1 cellular context compared by ENCODE assay signal in the genomic region with DNA sequence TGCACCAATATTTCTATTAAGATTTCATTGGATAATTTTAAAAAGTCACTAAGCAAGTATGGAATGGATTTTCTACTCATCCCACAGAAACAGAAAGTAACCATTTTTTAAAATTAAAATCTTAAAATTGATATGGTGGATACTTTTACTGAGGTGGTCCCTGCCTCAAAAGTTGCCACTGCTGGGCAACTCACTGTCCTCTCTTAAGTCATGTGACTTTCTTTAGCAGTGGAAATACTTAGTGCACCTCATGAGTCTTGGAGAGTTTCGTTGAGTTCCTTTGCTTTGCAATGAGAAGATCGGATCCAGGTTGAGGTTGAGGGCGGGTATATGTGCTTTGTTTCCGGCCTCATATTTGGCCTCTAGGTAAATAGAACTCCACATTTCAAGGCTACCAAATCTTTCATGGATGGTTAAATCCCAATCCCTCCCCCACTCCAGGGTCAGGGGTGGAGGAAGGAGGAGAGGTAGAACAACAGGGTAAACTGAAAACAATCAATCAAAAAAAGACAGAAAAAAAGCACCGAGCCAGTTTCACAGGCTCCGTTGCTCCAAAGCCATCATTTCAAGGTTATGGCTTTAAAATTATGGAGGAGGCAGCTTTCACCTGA.
TF ChIP-seq lines count a peak whose summit lies in the region.

No MANE protein-coding gene starts in this region.

TF ChIP-seq in HepG2, 621 proteins besides CTCF, POLR2A, EP300 and RAD21 (continued from another document and continues in another):
- TF ChIP-seq, protein P1, sequence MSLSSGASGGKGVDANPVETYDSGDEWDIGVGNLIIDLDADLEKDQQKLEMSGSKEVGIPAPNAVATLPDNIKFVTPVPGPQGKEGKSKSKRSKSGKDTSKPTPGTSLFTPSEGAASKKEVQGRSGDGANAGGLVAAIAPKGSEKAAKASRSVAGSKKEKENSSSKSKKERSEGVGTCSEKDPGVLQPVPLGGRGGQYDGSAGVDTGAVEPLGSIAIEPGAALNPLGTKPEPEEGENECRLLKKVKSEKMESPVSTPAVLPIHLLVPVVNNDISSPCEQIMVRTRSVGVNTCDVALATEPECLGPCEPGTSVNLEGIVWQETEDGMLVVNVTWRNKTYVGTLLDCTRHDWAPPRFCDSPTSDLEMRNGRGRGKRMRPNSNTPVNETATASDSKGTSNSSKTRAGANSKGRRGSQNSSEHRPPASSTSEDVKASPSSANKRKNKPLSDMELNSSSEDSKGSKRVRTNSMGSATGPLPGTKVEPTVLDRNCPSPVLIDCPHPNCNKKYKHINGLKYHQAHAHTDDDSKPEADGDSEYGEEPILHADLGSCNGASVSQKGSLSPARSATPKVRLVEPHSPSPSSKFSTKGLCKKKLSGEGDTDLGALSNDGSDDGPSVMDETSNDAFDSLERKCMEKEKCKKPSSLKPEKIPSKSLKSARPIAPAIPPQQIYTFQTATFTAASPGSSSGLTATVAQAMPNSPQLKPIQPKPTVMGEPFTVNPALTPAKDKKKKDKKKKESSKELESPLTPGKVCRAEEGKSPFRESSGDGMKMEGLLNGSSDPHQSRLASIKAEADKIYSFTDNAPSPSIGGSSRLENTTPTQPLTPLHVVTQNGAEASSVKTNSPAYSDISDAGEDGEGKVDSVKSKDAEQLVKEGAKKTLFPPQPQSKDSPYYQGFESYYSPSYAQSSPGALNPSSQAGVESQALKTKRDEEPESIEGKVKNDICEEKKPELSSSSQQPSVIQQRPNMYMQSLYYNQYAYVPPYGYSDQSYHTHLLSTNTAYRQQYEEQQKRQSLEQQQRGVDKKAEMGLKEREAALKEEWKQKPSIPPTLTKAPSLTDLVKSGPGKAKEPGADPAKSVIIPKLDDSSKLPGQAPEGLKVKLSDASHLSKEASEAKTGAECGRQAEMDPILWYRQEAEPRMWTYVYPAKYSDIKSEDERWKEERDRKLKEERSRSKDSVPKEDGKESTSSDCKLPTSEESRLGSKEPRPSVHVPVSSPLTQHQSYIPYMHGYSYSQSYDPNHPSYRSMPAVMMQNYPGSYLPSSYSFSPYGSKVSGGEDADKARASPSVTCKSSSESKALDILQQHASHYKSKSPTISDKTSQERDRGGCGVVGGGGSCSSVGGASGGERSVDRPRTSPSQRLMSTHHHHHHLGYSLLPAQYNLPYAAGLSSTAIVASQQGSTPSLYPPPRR (CRISPR knock-in tag; IDR thresholded peaks at IDR 0.05; ENCODE audit: borderline replicate concordance) = peak; percentile 68; the same call in 1 of the 2 replicates
- TF ChIP-seq ZBTB7B (CRISPR knock-in tag; IDR thresholded peaks at IDR 0.05) = no peak
- TF ChIP-seq GATAD2A (CRISPR knock-in tag; IDR thresholded peaks at IDR 0.05) = peak; percentile 86
- TF ChIP-seq, protein P2, sequence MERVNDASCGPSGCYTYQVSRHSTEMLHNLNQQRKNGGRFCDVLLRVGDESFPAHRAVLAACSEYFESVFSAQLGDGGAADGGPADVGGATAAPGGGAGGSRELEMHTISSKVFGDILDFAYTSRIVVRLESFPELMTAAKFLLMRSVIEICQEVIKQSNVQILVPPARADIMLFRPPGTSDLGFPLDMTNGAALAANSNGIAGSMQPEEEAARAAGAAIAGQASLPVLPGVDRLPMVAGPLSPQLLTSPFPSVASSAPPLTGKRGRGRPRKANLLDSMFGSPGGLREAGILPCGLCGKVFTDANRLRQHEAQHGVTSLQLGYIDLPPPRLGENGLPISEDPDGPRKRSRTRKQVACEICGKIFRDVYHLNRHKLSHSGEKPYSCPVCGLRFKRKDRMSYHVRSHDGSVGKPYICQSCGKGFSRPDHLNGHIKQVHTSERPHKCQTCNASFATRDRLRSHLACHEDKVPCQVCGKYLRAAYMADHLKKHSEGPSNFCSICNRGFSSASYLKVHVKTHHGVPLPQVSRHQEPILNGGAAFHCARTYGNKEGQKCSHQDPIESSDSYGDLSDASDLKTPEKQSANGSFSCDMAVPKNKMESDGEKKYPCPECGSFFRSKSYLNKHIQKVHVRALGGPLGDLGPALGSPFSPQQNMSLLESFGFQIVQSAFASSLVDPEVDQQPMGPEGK (CRISPR knock-in tag; IDR thresholded peaks at IDR 0.05) = peak; percentile 51; the same call in 1 of the 2 replicates
- peak; percentile 47; the same call in 1 of the 2 replicates for TF ChIP-seq ZNF331 (CRISPR knock-in tag; IDR thresholded peaks at IDR 0.05)
- TF ChIP-seq KAT8 (CRISPR knock-in tag; IDR thresholded peaks at IDR 0.05) = peak; percentile 45; the same call in 1 of the 2 replicates
- peak; percentile 56 for TF ChIP-seq SAP130 (CRISPR knock-in tag; IDR thresholded peaks at IDR 0.05; ENCODE audit: low read depth)
- TF ChIP-seq ZNF225 (CRISPR knock-in tag; IDR thresholded peaks at IDR 0.05) = no peak
- TF ChIP-seq FOXK1 (CRISPR knock-in tag; IDR thresholded peaks at IDR 0.05; ENCODE audit: borderline replicate concordance, low read depth) = peak; percentile 61; the same call in 1 of the 2 replicates
- TF ChIP-seq YEATS4 (CRISPR knock-in tag; IDR thresholded peaks at IDR 0.05; ENCODE audit: borderline replicate concordance) = no peak
- TF ChIP-seq, protein P3, sequence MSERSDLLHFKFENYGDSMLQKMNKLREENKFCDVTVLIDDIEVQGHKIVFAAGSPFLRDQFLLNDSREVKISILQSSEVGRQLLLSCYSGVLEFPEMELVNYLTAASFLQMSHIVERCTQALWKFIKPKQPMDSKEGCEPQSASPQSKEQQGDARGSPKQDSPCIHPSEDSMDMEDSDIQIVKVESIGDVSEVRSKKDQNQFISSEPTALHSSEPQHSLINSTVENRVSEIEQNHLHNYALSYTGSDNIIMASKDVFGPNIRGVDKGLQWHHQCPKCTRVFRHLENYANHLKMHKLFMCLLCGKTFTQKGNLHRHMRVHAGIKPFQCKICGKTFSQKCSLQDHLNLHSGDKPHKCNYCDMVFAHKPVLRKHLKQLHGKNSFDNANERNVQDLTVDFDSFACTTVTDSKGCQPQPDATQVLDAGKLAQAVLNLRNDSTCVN (CRISPR knock-in tag; IDR thresholded peaks at IDR 0.05; ENCODE audit: borderline replicate concordance) = 0 out of 2 replicates have a peak, but pooled peaks have one; percentile 33
- TF ChIP-seq ZNF761 (CRISPR knock-in tag; conservative IDR thresholded peaks at IDR 0.05) = 0 out of 2 replicates have a peak, but pooled peaks have one; percentile 25
- no peak for TF ChIP-seq ZNF383 (CRISPR knock-in tag; IDR thresholded peaks at IDR 0.05; ENCODE audit: borderline replicate concordance)
- TF ChIP-seq FOXA3 (CRISPR knock-in tag; IDR thresholded peaks at IDR 0.05) = peak; percentile 83
- TF ChIP-seq, protein P4, sequence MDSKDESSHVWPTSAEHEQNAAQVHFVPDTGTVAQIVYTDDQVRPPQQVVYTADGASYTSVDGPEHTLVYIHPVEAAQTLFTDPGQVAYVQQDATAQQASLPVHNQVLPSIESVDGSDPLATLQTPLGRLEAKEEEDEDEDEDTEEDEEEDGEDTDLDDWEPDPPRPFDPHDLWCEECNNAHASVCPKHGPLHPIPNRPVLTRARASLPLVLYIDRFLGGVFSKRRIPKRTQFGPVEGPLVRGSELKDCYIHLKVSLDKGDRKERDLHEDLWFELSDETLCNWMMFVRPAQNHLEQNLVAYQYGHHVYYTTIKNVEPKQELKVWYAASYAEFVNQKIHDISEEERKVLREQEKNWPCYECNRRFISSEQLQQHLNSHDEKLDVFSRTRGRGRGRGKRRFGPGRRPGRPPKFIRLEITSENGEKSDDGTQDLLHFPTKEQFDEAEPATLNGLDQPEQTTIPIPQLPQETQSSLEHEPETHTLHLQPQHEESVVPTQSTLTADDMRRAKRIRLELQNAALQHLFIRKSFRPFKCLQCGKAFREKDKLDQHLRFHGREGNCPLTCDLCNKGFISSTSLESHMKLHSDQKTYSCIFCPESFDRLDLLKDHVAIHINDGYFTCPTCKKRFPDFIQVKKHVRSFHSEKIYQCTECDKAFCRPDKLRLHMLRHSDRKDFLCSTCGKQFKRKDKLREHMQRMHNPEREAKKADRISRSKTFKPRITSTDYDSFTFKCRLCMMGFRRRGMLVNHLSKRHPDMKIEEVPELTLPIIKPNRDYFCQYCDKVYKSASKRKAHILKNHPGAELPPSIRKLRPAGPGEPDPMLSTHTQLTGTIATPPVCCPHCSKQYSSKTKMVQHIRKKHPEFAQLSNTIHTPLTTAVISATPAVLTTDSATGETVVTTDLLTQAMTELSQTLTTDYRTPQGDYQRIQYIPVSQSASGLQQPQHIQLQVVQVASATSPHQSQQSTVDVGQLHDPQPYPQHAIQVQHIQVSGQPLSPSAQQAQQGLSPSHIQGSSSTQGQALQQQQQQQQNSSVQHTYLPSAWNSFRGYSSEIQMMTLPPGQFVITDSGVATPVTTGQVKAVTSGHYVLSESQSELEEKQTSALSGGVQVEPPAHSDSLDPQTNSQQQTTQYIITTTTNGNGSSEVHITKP (CRISPR knock-in tag; IDR thresholded peaks at IDR 0.05; ENCODE audit: low read depth) = peak; percentile 44
- TF ChIP-seq, protein P5, sequence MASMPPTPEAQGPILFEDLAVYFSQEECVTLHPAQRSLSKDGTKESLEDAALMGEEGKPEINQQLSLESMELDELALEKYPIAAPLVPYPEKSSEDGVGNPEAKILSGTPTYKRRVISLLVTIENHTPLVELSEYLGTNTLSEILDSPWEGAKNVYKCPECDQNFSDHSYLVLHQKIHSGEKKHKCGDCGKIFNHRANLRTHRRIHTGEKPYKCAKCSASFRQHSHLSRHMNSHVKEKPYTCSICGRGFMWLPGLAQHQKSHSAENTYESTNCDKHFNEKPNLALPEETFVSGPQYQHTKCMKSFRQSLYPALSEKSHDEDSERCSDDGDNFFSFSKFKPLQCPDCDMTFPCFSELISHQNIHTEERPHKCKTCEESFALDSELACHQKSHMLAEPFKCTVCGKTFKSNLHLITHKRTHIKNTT (CRISPR knock-in tag; IDR thresholded peaks at IDR 0.05) = no peak
- TF ChIP-seq PAWR (CRISPR knock-in tag; IDR thresholded peaks at IDR 0.05; ENCODE audit: borderline replicate concordance) = no peak
- TF ChIP-seq HDAC1 (CRISPR knock-in tag; IDR thresholded peaks at IDR 0.05) = peak; percentile 27; the same call in 1 of the 2 replicates
- TF ChIP-seq, protein P6, sequence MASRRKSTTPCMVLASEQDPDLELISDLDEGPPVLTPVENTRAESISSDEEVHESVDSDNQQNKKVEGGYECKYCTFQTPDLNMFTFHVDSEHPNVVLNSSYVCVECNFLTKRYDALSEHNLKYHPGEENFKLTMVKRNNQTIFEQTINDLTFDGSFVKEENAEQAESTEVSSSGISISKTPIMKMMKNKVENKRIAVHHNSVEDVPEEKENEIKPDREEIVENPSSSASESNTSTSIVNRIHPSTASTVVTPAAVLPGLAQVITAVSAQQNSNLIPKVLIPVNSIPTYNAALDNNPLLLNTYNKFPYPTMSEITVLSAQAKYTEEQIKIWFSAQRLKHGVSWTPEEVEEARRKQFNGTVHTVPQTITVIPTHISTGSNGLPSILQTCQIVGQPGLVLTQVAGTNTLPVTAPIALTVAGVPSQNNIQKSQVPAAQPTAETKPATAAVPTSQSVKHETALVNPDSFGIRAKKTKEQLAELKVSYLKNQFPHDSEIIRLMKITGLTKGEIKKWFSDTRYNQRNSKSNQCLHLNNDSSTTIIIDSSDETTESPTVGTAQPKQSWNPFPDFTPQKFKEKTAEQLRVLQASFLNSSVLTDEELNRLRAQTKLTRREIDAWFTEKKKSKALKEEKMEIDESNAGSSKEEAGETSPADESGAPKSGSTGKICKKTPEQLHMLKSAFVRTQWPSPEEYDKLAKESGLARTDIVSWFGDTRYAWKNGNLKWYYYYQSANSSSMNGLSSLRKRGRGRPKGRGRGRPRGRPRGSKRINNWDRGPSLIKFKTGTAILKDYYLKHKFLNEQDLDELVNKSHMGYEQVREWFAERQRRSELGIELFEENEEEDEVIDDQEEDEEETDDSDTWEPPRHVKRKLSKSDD (CRISPR knock-in tag; IDR thresholded peaks at IDR 0.05; ENCODE audit: low read depth) = no peak
- peak; percentile 87 for TF ChIP-seq NR2F2 (IDR thresholded peaks at IDR 0.05; ENCODE audit: borderline replicate concordance, low read depth)
- TF ChIP-seq, protein P7, sequence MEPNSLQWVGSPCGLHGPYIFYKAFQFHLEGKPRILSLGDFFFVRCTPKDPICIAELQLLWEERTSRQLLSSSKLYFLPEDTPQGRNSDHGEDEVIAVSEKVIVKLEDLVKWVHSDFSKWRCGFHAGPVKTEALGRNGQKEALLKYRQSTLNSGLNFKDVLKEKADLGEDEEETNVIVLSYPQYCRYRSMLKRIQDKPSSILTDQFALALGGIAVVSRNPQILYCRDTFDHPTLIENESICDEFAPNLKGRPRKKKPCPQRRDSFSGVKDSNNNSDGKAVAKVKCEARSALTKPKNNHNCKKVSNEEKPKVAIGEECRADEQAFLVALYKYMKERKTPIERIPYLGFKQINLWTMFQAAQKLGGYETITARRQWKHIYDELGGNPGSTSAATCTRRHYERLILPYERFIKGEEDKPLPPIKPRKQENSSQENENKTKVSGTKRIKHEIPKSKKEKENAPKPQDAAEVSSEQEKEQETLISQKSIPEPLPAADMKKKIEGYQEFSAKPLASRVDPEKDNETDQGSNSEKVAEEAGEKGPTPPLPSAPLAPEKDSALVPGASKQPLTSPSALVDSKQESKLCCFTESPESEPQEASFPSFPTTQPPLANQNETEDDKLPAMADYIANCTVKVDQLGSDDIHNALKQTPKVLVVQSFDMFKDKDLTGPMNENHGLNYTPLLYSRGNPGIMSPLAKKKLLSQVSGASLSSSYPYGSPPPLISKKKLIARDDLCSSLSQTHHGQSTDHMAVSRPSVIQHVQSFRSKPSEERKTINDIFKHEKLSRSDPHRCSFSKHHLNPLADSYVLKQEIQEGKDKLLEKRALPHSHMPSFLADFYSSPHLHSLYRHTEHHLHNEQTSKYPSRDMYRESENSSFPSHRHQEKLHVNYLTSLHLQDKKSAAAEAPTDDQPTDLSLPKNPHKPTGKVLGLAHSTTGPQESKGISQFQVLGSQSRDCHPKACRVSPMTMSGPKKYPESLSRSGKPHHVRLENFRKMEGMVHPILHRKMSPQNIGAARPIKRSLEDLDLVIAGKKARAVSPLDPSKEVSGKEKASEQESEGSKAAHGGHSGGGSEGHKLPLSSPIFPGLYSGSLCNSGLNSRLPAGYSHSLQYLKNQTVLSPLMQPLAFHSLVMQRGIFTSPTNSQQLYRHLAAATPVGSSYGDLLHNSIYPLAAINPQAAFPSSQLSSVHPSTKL (CRISPR knock-in tag; IDR thresholded peaks at IDR 0.05) = peak; percentile 95
- TF ChIP-seq ZNF484 (CRISPR knock-in tag; IDR thresholded peaks at IDR 0.05; ENCODE audit: borderline replicate concordance, low read depth) = no peak
- TF ChIP-seq NR2F6 (IDR thresholded peaks at IDR 0.05) = peak; percentile 91
- TF ChIP-seq NR2F6 (CRISPR knock-in tag; IDR thresholded peaks at IDR 0.05) = peak; percentile 92
- TF ChIP-seq HNRNPLL (IDR thresholded peaks at IDR 0.05; ENCODE audit: low read depth, low read length, poor library complexity, severe bottlenecking) = no peak
- TF ChIP-seq, protein P8, sequence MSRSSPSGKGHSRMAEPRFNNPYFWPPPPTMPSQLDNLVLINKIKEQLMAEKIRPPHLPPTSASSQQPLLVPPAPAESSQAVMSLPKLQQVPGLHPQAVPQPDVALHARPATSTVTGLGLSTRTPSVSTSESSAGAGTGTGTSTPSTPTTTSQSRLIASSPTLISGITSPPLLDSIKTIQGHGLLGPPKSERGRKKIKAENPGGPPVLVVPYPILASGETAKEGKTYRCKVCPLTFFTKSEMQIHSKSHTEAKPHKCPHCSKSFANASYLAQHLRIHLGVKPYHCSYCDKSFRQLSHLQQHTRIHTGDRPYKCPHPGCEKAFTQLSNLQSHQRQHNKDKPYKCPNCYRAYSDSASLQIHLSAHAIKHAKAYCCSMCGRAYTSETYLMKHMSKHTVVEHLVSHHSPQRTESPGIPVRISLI (CRISPR knock-in tag; IDR thresholded peaks at IDR 0.05; ENCODE audit: borderline replicate concordance) = peak; percentile 79; the same call in 1 of the 2 replicates
- 0 out of 2 replicates have a peak, but pooled peaks have one; percentile 54 for TF ChIP-seq MEIS1 (CRISPR knock-in tag; IDR thresholded peaks at IDR 0.05; ENCODE audit: borderline replicate concordance)
- TF ChIP-seq SP5 (CRISPR knock-in tag; IDR thresholded peaks at IDR 0.05; ENCODE audit: borderline replicate concordance, low read depth) = peak; percentile 90
